Comparison of ENCODE assay signal across 1 cellular context in genomic region chr14:105940534-105941225, GRCh38.
TF ChIP-seq lines count a peak whose summit lies in the region.

No MANE protein-coding gene starts in this region.

TF ChIP-seq in GM23338, 12 proteins besides CTCF, POLR2A, EP300 and RAD21 (continued from another document):
- no peak for TF ChIP-seq ZNF462 (CRISPR knock-in tag; IDR thresholded peaks at IDR 0.05)
- no peak for TF ChIP-seq EZH2 (IDR thresholded peaks at IDR 0.05; ENCODE audit: low read depth, unreplicated experiment)
- TF ChIP-seq CREB1 (CRISPR knock-in tag; IDR thresholded peaks at IDR 0.05; ENCODE audit: low read depth) = no peak
- no peak for TF ChIP-seq ZNF114 (CRISPR knock-in tag; IDR thresholded peaks at IDR 0.05)
